In genomic region chr17:5362162-5362811, GRCh38 we compare ENCODE assay signal across 25 cellular contexts. TPM values are rescaled to one million over a fixed set of nuclear protein-coding genes. Genes with fewer than 3 reads are reported as not detected.
DNase-seq lines count a peak whose midpoint lies in the region; ATAC-seq, FAIRE-seq and TF ChIP-seq lines count a peak whose summit lies in the region.
"Had no signal": no experiment of that assay in that cellular context is flagged by ENCODE, and none has a peak within 500 bp of the region (broad histone marks: within the 10 kb centered on the region; RNA-seq: fewer than 3 reads in every experiment).

No MANE protein-coding gene starts in this region.

- in situ Hi-C loops in HepG2 (cut with HindIII; ENCODE audit: extremely low pct_ligation_motif_present, low pct_unique_long_range_greater_than_20kb), result no loop called here

- ATAC-seq in right lobe of liver, result peak; percentile 31 to 58 (median 54)
- ATAC-seq in HepG2, result no peak
- ATAC-seq: CD8-positive, alpha-beta T cell; GM12878; PC-3; SK-N-SH treated with all-trans-retinoic acid at 6 μM for 48 hours had no signal

- H3K4me3 ChIP-seq in right lobe of liver (no peak overlapping the region), HepG2 (replicated peaks in 1 of 3; ENCODE audit: insufficient read depth in 1 of 3, low read depth in 2 of 3, low read length in 3 of 3) (no peak overlapping the region), right atrium auricular region (no peak overlapping the region)
- H3K4me3 ChIP-seq: BLaER1, GM12878, MG63 had no signal

- no peak for FAIRE-seq in HepG2 (lab: Jason Lieb, UNC)
- FAIRE-seq: GM12878 had no signal

- H3K4me2 ChIP-seq in HepG2 (ENCODE audit: low read depth, low read length), result no peak overlapping the region
- H3K4me2 ChIP-seq: BLaER1 had no signal

- POLR2A ChIA-PET in HepG2 (lab: Yijun Ruan, JAX), result no interaction called here

- no peaks in the 10 kb centered on the region for H3K9me3 ChIP-seq in right lobe of liver
- no peaks in the 10 kb centered on the region for H3K9me3 ChIP-seq in HepG2 (ENCODE audit: low read length)
- H3K9me3 ChIP-seq in right atrium auricular region, result no peaks in the 10 kb centered on the region
- H3K9me3 ChIP-seq: BLaER1, MG63 had no signal

- DNase-seq in right lobe of liver (no peak), HepG2 (ENCODE audit: low spot score) (no peak), iPS-NIHi7 (ENCODE audit: extremely low spot score) (peak; percentile 47), right atrium auricular region (ENCODE audit: low spot score) (no peak), activated T-cell treated with anti-CD3 and anti-CD28 coated beads for 4 hours (no peak), NCI-H128 (lab: John Stamatoyannopoulos, UW; ENCODE audit: unreplicated experiment) (no peak)
- DNase-seq: Calu3; CD8-positive, alpha-beta T cell; GF-D8; GOT3; IMR-90; Karpas-422; MG63; NCI-H1048; NCI-H146; NCI-H2081 treated with DMSO at 0.1 percent for 48 hours; NCI-H524; NCI-H82; PC-3; SIG-M5 had no signal

- no peak for TF ChIP-seq EP300 in HepG2 (IDR thresholded peaks at IDR 0.05; ENCODE audit: low read depth in 2 of 2, low read length in 2 of 2)
- TF ChIP-seq EP300 in HepG2 (CRISPR knock-in tag; IDR thresholded peaks at IDR 0.05; ENCODE audit: borderline replicate concordance), result no peak

- H3K4me1 ChIP-seq in right lobe of liver (no peaks in the 10 kb centered on the region), HepG2 (ENCODE audit: insufficient read depth, low read length) (no peaks in the 10 kb centered on the region), right atrium auricular region (no peaks in the 10 kb centered on the region)

- H3K36me3 ChIP-seq in right lobe of liver (peaks cover 0 to 46% (median 7%) of the 10 kb centered on the region in 4 donors), HepG2 (replicated peaks in 1 of 2; ENCODE audit: control insufficient read depth in 1 of 2, insufficient read depth in 2 of 2, low read length in 2 of 2) (peaks cover 12 to 41% of the 10 kb centered on the region in 2 experiments), right atrium auricular region (peaks cover 58% of the 10 kb centered on the region)

- no TSS peak for BruUV-seq in HepG2 (replicated peaks; lab: Mats Ljungman, UMichigan)

- no peak for TF ChIP-seq POLR2A in right lobe of liver (IDR thresholded peaks at IDR 0.05)
- TF ChIP-seq POLR2A in HepG2 (IDR thresholded peaks at IDR 0.05; ENCODE audit: insufficient read depth in 1 of 2, low read depth in 2 of 2, low read length in 2 of 2), result no peak

- no peaks in the 10 kb centered on the region for H3K79me2 ChIP-seq in HepG2 (ENCODE audit: insufficient read depth, low read length)

- no peaks in the 10 kb centered on the region for H4K20me1 ChIP-seq in HepG2 (ENCODE audit: insufficient read depth, low read length)
- H4K20me1 ChIP-seq: BLaER1 had no signal

- H3K27me3 ChIP-seq in right lobe of liver (no peaks in the 10 kb centered on the region), HepG2 (ENCODE audit: control insufficient read depth in 1 of 2, insufficient read depth in 2 of 2, low read length in 2 of 2) (no peaks in the 10 kb centered on the region), right atrium auricular region (no peaks in the 10 kb centered on the region)
- H3K27me3 ChIP-seq: BLaER1, MG63 had no signal

- CTCF ChIA-PET in HepG2 (lab: Yijun Ruan, JAX; ENCODE audit: low intra/inter-chr PET ratio, low total read pairs), result no interaction called here

- 61% methylated on average over 7 of the region's 7 CpGs for WGBS in right lobe of liver (ENCODE audit: insufficient coverage, low coverage, low lambda C conversion rate, missing lambda C conversion rate)
- 98% methylated on average over 7 of the region's 7 CpGs for WGBS in HepG2 (ENCODE audit: low lambda C conversion rate)

- intact Hi-C loops in right lobe of liver (cut with DNase I), result no loop called here
- intact Hi-C loops in HepG2 (cut with micrococcal nuclease; ENCODE audit: unreplicated experiment), result no loop called here

- H3K9ac ChIP-seq in HepG2 (ENCODE audit: insufficient read depth, low read depth, low read length), result no peak overlapping the region
- H3K9ac ChIP-seq: BLaER1 had no signal

- H2AFZ ChIP-seq in HepG2 (ENCODE audit: low read length), result no peak overlapping the region

- no peak overlapping the region for H3K27ac ChIP-seq in right lobe of liver
- no peak overlapping the region for H3K27ac ChIP-seq in HepG2 (ENCODE audit: extremely low read length, insufficient read depth, low read length)
- H3K27ac ChIP-seq in VCaP, result peak overlapping the region; percentile 40
- no peak overlapping the region for H3K27ac ChIP-seq in right atrium auricular region
- H3K27ac ChIP-seq: BLaER1, RWPE1 had no signal

- no peak for TF ChIP-seq CTCF in right lobe of liver (IDR thresholded peaks at IDR 0.05)
- TF ChIP-seq CTCF in HepG2 (CRISPR knock-in tag; IDR thresholded peaks at IDR 0.05), result no peak
- no peak for TF ChIP-seq CTCF in VCaP (conservative IDR thresholded peaks at IDR 0.05)
- no peak for TF ChIP-seq CTCF in right atrium auricular region (IDR thresholded peaks at IDR 0.05)

- TF ChIP-seq RAD21 in HepG2 (CRISPR knock-in tag; IDR thresholded peaks at IDR 0.05), result no peak

TF ChIP-seq in HepG2, 621 proteins besides CTCF, POLR2A, EP300 and RAD21:
- TF ChIP-seq ZBTB38 (CRISPR knock-in tag; IDR thresholded peaks at IDR 0.05) (no peak), ZNF550 (CRISPR knock-in tag; IDR thresholded peaks at IDR 0.05; ENCODE audit: borderline replicate concordance) (no peak), SP2 (CRISPR knock-in tag; IDR thresholded peaks at IDR 0.05) (no peak), ELF4 (CRISPR knock-in tag; IDR thresholded peaks at IDR 0.05; ENCODE audit: borderline replicate concordance) (no peak), ZFY (CRISPR knock-in tag; IDR thresholded peaks at IDR 0.05) (no peak), ZNF354B (CRISPR knock-in tag; IDR thresholded peaks at IDR 0.05) (no peak), CENPX (CRISPR knock-in tag; IDR thresholded peaks at IDR 0.05) (no peak), ZNF460 (CRISPR knock-in tag; IDR thresholded peaks at IDR 0.05; ENCODE audit: borderline replicate concordance) (no peak), IRF2 (CRISPR knock-in tag; IDR thresholded peaks at IDR 0.05) (no peak)

RNA-seq across cellular contexts. Expression of gene NUP88, which starts 57.2 kb away (rescaled TPM):
- total RNA-seq in right lobe of liver, result 10 to 100 TPM; 27.7 to 76.1 (median 52.3) TPM
- total RNA-seq in HepG2 (2016; rRNA removed; fragmentation: Illumina TruSeq; extraction: Trizol), result 130 and 170 TPM in 2 replicates
- 30.4 and 32.6 TPM in 2 replicates for total RNA-seq in HepG2 (2016; cell fraction: cytosol; rRNA removed; fragmentation: Illumina TruSeq; extraction: Trizol; ENCODE audit: low read depth)
- 132 and 163 TPM in 2 replicates for total RNA-seq in HepG2 (2016; cell fraction: insoluble cytoplasmic fraction; rRNA removed; fragmentation: Illumina TruSeq; extraction: Trizol)
- 54.6 and 60.9 TPM in 2 replicates for total RNA-seq in HepG2 (2016; cell fraction: membrane; rRNA removed; fragmentation: Illumina TruSeq; extraction: Trizol)
- total RNA-seq in HepG2 (2016; cell fraction: nucleus; rRNA removed; fragmentation: Illumina TruSeq; extraction: Trizol), result 87.9 and 98.8 TPM in 2 replicates
- polyA plus RNA-seq in HepG2 (2011; rRNA removed), result 39.5 and 48.2 TPM in 2 replicates
- 35.2 and 42.9 TPM in 2 replicates for polyA plus RNA-seq in HepG2 (2011; cell fraction: cytosol; rRNA removed)
- polyA plus RNA-seq in HepG2 (2011; cell fraction: nucleus; rRNA removed), result 42.5 and 45.9 TPM in 2 replicates
- 39.2 and 40.9 TPM in 2 replicates for polyA plus RNA-seq in HepG2 (2012)
- 17.3 and 19.0 TPM in 2 replicates for polyA plus RNA-seq in HepG2 (2016; cell fraction: cytosol; fragmentation: Illumina TruSeq; extraction: Trizol; ENCODE audit: low read depth)
- polyA plus RNA-seq in HepG2 (2016; cell fraction: insoluble cytoplasmic fraction; fragmentation: Illumina TruSeq; extraction: Trizol; ENCODE audit: low read depth), result 131 and 155 TPM in 2 replicates
- polyA plus RNA-seq in HepG2 (2016; cell fraction: membrane; fragmentation: Illumina TruSeq; extraction: Trizol; ENCODE audit: low read depth), result 25.3 and 31.8 TPM in 2 replicates
- 71.1 and 89.9 TPM in 2 replicates for polyA plus RNA-seq in HepG2 (2016; cell fraction: nucleus; fragmentation: Illumina TruSeq; extraction: Trizol; ENCODE audit: insufficient read depth, low read depth)
- 74.6 and 180 TPM in 2 replicates for polyA minus RNA-seq in HepG2 (2011; rRNA and poly(A)+ RNA removed; ENCODE audit: low replicate concordance)
- polyA minus RNA-seq in HepG2 (2011; cell fraction: cytosol; rRNA and poly(A)+ RNA removed), result 43.0 and 46.7 TPM in 2 replicates
- 105 and 113 TPM in 2 replicates for polyA minus RNA-seq in HepG2 (2011; cell fraction: nucleus; rRNA and poly(A)+ RNA removed)
- total RNA-seq in right atrium auricular region, result 10 to 100 TPM; 21.7 to 48.2 TPM

RNA-seq across cellular contexts. Expression of gene RPAIN, which starts 57.7 kb away (rescaled TPM):
- total RNA-seq in right lobe of liver, result 10 to 100 TPM; 11.5 to 21.4 (median 14.8) TPM
- total RNA-seq in HepG2 (2016; rRNA removed; fragmentation: Illumina TruSeq; extraction: Trizol), result 54.7 and 58.5 TPM in 2 replicates
- 16.2 and 18.9 TPM in 2 replicates for total RNA-seq in HepG2 (2016; cell fraction: cytosol; rRNA removed; fragmentation: Illumina TruSeq; extraction: Trizol; ENCODE audit: low read depth)
- total RNA-seq in HepG2 (2016; cell fraction: insoluble cytoplasmic fraction; rRNA removed; fragmentation: Illumina TruSeq; extraction: Trizol), result 54.9 and 62.0 TPM in 2 replicates
- total RNA-seq in HepG2 (2016; cell fraction: membrane; rRNA removed; fragmentation: Illumina TruSeq; extraction: Trizol), result 22.7 and 27.6 TPM in 2 replicates
- total RNA-seq in HepG2 (2016; cell fraction: nucleus; rRNA removed; fragmentation: Illumina TruSeq; extraction: Trizol), result 50.9 and 60.8 TPM in 2 replicates
- polyA plus RNA-seq in HepG2 (2011; rRNA removed), result 36.3 and 42.1 TPM in 2 replicates
- 26.3 and 28.2 TPM in 2 replicates for polyA plus RNA-seq in HepG2 (2011; cell fraction: cytosol; rRNA removed)
- polyA plus RNA-seq in HepG2 (2011; cell fraction: nucleus; rRNA removed), result 40.9 and 53.2 TPM in 2 replicates
- polyA plus RNA-seq in HepG2 (2012), result 28.1 and 30.8 TPM in 2 replicates
- polyA plus RNA-seq in HepG2 (2016; cell fraction: cytosol; fragmentation: Illumina TruSeq; extraction: Trizol; ENCODE audit: low read depth), result 10.1 TPM in 2 replicates
- 44.0 and 48.5 TPM in 2 replicates for polyA plus RNA-seq in HepG2 (2016; cell fraction: insoluble cytoplasmic fraction; fragmentation: Illumina TruSeq; extraction: Trizol; ENCODE audit: low read depth)
- 14.2 and 15.2 TPM in 2 replicates for polyA plus RNA-seq in HepG2 (2016; cell fraction: membrane; fragmentation: Illumina TruSeq; extraction: Trizol; ENCODE audit: low read depth)
- 80.1 and 81.6 TPM in 2 replicates for polyA plus RNA-seq in HepG2 (2016; cell fraction: nucleus; fragmentation: Illumina TruSeq; extraction: Trizol; ENCODE audit: insufficient read depth, low read depth)
- polyA minus RNA-seq in HepG2 (2011; rRNA and poly(A)+ RNA removed; ENCODE audit: low replicate concordance), result 19.9 and 28.3 TPM in 2 replicates
- 7.7 and 10.6 TPM in 2 replicates for polyA minus RNA-seq in HepG2 (2011; cell fraction: cytosol; rRNA and poly(A)+ RNA removed)
- polyA minus RNA-seq in HepG2 (2011; cell fraction: nucleus; rRNA and poly(A)+ RNA removed), result 50.2 and 57.8 TPM in 2 replicates
- total RNA-seq in right atrium auricular region, result 10 to 100 TPM; 31.4 to 40.7 TPM
